Comparison of ENCODE assay signal across 8 cellular contexts in genomic region chr19:4403005-4403761, GRCh38. TPM values are rescaled to one million over a fixed set of nuclear protein-coding genes. Genes with fewer than 3 reads are reported as not detected.
A peak's percentile ranks its signal among the peaks of the same experiment; 100 is the strongest.
DNase-seq lines count a peak whose midpoint lies in the region; ATAC-seq, FAIRE-seq and TF ChIP-seq lines count a peak whose summit lies in the region.

No MANE protein-coding gene starts in this region.

- peak; percentile 57 for DNase-seq in activated CD8-positive, alpha-beta memory T cell treated with anti-CD3 and anti-CD28 coated beads, Interleukin-2, amount 10 ng/mL, durations not matched to agents 7 days and 5 days
- DNase-seq in activated CD8-positive, alpha-beta memory T cell treated with anti-CD3 and anti-CD28 coated beads, Interleukin-2, amount 50 U/mL, for 4 hours = no peak
- DNase-seq in activated CD8-positive, alpha-beta T cell treated with anti-CD3 and anti-CD28 coated beads for 36 hours = peak; percentile 36
- DNase-seq in kidney (no peak), kidney glomerular epithelial cell (lab: John Stamatoyannopoulos, UW) (no peak), HEK293T (ENCODE audit: extremely low spot score) (no peak), NCI-H2227 (lab: John Stamatoyannopoulos, UW; ENCODE audit: unreplicated experiment) (no peak)

- H3K27me3 Mint-ChIP-seq in activated CD8-positive, alpha-beta memory T cell treated with anti-CD3 and anti-CD28 coated beads, Interleukin-2, amount 10 ng/mL, durations not matched to agents 7 days and 5 days = no peaks in the 10 kb centered on the region
- H3K27me3 Mint-ChIP-seq in activated CD8-positive, alpha-beta T cell treated with anti-CD3 and anti-CD28 coated beads for 36 hours = no peaks in the 10 kb centered on the region

- no peaks in the 10 kb centered on the region for H3K9me3 Mint-ChIP-seq in activated CD8-positive, alpha-beta memory T cell treated with anti-CD3 and anti-CD28 coated beads, Interleukin-2, amount 10 ng/mL, durations not matched to agents 7 days and 5 days (ENCODE audit: low read depth)
- no peaks in the 10 kb centered on the region for H3K9me3 Mint-ChIP-seq in activated CD8-positive, alpha-beta T cell treated with anti-CD3 and anti-CD28 coated beads for 36 hours

- peaks cover 15 to 22% of the 10 kb centered on the region in 2 donors for H3K4me1 ChIP-seq in kidney (ENCODE audit: control insufficient read depth in 1 of 2, insufficient read depth in 1 of 2, low read depth in 1 of 2, low read length in 2 of 2)
- H3K4me1 ChIP-seq in thymus (ENCODE audit: control insufficient read depth, insufficient read depth, low read length) = peaks cover 24% of the 10 kb centered on the region

- peak overlapping the region; percentile 91 for H3K27ac Mint-ChIP-seq in activated CD8-positive, alpha-beta memory T cell treated with anti-CD3 and anti-CD28 coated beads, Interleukin-2, amount 10 ng/mL, durations not matched to agents 7 days and 5 days
- peak overlapping the region; percentile 90 for H3K27ac Mint-ChIP-seq in activated CD8-positive, alpha-beta T cell treated with anti-CD3 and anti-CD28 coated beads for 36 hours

- TF ChIP-seq CTCF in activated CD8-positive, alpha-beta T cell treated with anti-CD3 and anti-CD28 coated beads for 36 hours (IDR thresholded peaks at IDR 0.05) = no peak
- TF ChIP-seq CTCF in kidney (IDR thresholded peaks at IDR 0.05; ENCODE audit: borderline replicate concordance, extremely low read depth, insufficient read depth) = no peak

- ATAC-seq in activated CD8-positive, alpha-beta memory T cell treated with anti-CD3 and anti-CD28 coated beads, Interleukin-2, amount 10 ng/mL, durations not matched to agents 7 days and 5 days = no peak
- ATAC-seq in activated CD8-positive, alpha-beta T cell treated with anti-CD3 and anti-CD28 coated beads for 36 hours = no peak

- H3K9ac ChIP-seq in kidney (ENCODE audit: low read length in 2 of 2) = peak overlapping the region; percentile 65 to 73

- H3K9me3 ChIP-seq in kidney (ENCODE audit: control insufficient read depth in 1 of 2, low read length in 2 of 2) (no peaks in the 10 kb centered on the region), thymus (ENCODE audit: control insufficient read depth) (no peaks in the 10 kb centered on the region)

- FAIRE-seq in kidney (lab: Jason Lieb, UNC) = no peak

- POLR2A ChIA-PET in activated CD8-positive, alpha-beta T cell treated with anti-CD3 and anti-CD28 coated beads for 36 hours (lab: Charles Lee) = interaction anchor here (0.7 to 3.2 kb wide), 15 partner anchors 8 to 156 kb away, joined by 3 to 24 read pairs (median 3); partner anchors contain the start of genes UBXN6 and YJU2
- POLR2A ChIA-PET in HEK293T (lab: Yijun Ruan, JAX) = interaction anchor here (1.3 to 1.9 kb wide), 2 partner anchors 11 to 135 kb away, joined by 5 to 6 read pairs; no protein-coding TSS in a partner anchor

- H3K4me1 Mint-ChIP-seq in activated CD8-positive, alpha-beta memory T cell treated with anti-CD3 and anti-CD28 coated beads, Interleukin-2, amount 10 ng/mL, durations not matched to agents 7 days and 5 days = peaks cover 62% of the 10 kb centered on the region
- peaks cover 46% of the 10 kb centered on the region for H3K4me1 Mint-ChIP-seq in activated CD8-positive, alpha-beta T cell treated with anti-CD3 and anti-CD28 coated beads for 36 hours (ENCODE audit: low read depth)

- 14% methylated on average over 32 of the region's 32 CpGs for WGBS in thymus

- no peaks in the 10 kb centered on the region for H3K27me3 ChIP-seq in thymus (ENCODE audit: control insufficient read depth, insufficient read depth)

- H3K4me3 Mint-ChIP-seq in activated CD8-positive, alpha-beta memory T cell treated with anti-CD3 and anti-CD28 coated beads, Interleukin-2, amount 10 ng/mL, durations not matched to agents 7 days and 5 days = peak overlapping the region; percentile 94
- peak overlapping the region; percentile 95 for H3K4me3 Mint-ChIP-seq in activated CD8-positive, alpha-beta T cell treated with anti-CD3 and anti-CD28 coated beads for 36 hours

- H3K36me3 ChIP-seq in kidney (ENCODE audit: control insufficient read depth in 1 of 2, insufficient read depth in 2 of 2, low read length in 2 of 2) (no peaks in the 10 kb centered on the region), thymus (ENCODE audit: control insufficient read depth, insufficient read depth) (no peaks in the 10 kb centered on the region)

- no peak overlapping the region for H3K27ac ChIP-seq in kidney (ENCODE audit: low read depth in 2 of 2, low read length in 2 of 2)
- H3K27ac ChIP-seq in thymus (ENCODE audit: low read depth) = peak overlapping the region; percentile 8

- intact Hi-C loops in activated CD8-positive, alpha-beta T cell treated with anti-CD3 and anti-CD28 coated beads for 36 hours (cut with micrococcal nuclease) = no loop called here
- intact Hi-C loops in kidney (cut with DNase I) = no loop called here

- CTCF ChIA-PET in activated CD8-positive, alpha-beta memory T cell treated with anti-CD3 and anti-CD28 coated beads, Interleukin-2, amount 10 ng/mL, durations not matched to agents 7 days and 5 days (lab: Charles Lee) = interaction anchor here (1.3 to 3.3 kb wide), 5 partner anchors 26 to 136 kb away, joined by 4 to 34 read pairs (median 5); no protein-coding TSS in a partner anchor
- CTCF ChIA-PET in activated CD8-positive, alpha-beta T cell treated with anti-CD3 and anti-CD28 coated beads for 36 hours (lab: Charles Lee) = interaction anchor here (1.1 to 1.7 kb wide), 3 partner anchors 33 to 135 kb away, joined by 3 to 6 read pairs (median 5); no protein-coding TSS in a partner anchor
- CTCF ChIA-PET in HEK293T (lab: Yijun Ruan, JAX) = no interaction called here

- peaks cover 34% of the 10 kb centered on the region for H3K36me3 Mint-ChIP-seq in activated CD8-positive, alpha-beta memory T cell treated with anti-CD3 and anti-CD28 coated beads, Interleukin-2, amount 10 ng/mL, durations not matched to agents 7 days and 5 days
- H3K36me3 Mint-ChIP-seq in activated CD8-positive, alpha-beta T cell treated with anti-CD3 and anti-CD28 coated beads for 36 hours (ENCODE audit: low read depth) = peaks cover 42% of the 10 kb centered on the region

- H3K4me3 ChIP-seq in kidney (ENCODE audit: low read length in 2 of 2) = peak overlapping the region; percentile 68 to 75
- H3K4me3 ChIP-seq in thymus (ENCODE audit: low read length) = peak overlapping the region; percentile 85

TF ChIP-seq in HEK293T, 16 proteins besides CTCF, POLR2A, EP300 and RAD21:
- TF ChIP-seq CTBP1 (IDR thresholded peaks at IDR 0.05; ENCODE audit: borderline replicate concordance) (no peak), BHLHE40 (IDR thresholded peaks at IDR 0.05; ENCODE audit: borderline replicate concordance) (no peak), FOXA1 (IDR thresholded peaks at IDR 0.05) (no peak), ELF4 (IDR thresholded peaks at IDR 0.05) (no peak), SP1 (IDR thresholded peaks at IDR 0.05) (no peak), LEF1 (IDR thresholded peaks at IDR 0.05; ENCODE audit: borderline replicate concordance) (no peak), TARDBP (IDR thresholded peaks at IDR 0.05) (no peak), NFRKB (IDR thresholded peaks at IDR 0.05) (no peak), ARNT (IDR thresholded peaks at IDR 0.05) (no peak), FOXK2 (IDR thresholded peaks at IDR 0.05) (no peak), HDGF (IDR thresholded peaks at IDR 0.05; ENCODE audit: borderline replicate concordance) (no peak), FOXM1 (IDR thresholded peaks at IDR 0.05; ENCODE audit: borderline replicate concordance) (no peak), ZNF384 (IDR thresholded peaks at IDR 0.05) (no peak)
- TF ChIP-seq, protein P1, sequence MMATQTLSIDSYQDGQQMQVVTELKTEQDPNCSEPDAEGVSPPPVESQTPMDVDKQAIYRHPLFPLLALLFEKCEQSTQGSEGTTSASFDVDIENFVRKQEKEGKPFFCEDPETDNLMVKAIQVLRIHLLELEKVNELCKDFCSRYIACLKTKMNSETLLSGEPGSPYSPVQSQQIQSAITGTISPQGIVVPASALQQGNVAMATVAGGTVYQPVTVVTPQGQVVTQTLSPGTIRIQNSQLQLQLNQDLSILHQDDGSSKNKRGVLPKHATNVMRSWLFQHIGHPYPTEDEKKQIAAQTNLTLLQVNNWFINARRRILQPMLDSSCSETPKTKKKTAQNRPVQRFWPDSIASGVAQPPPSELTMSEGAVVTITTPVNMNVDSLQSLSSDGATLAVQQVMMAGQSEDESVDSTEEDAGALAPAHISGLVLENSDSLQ (IDR thresholded peaks at IDR 0.05) = no peak

RNA-seq across cellular contexts. Expression of gene CHAF1A, which starts 0.7 kb away (rescaled TPM):
- 100 to 1,000 TPM; 118 to 126 TPM for total RNA-seq in activated CD8-positive, alpha-beta memory T cell treated with anti-CD3 and anti-CD28 coated beads, Interleukin-2, amount 10 ng/mL, durations not matched to agents 7 days and 5 days
- total RNA-seq in activated CD8-positive, alpha-beta T cell treated with anti-CD3 and anti-CD28 coated beads for 36 hours = 10 to 100 TPM; 78.3 to 80.5 TPM
- 10.0 TPM for total RNA-seq in kidney
- polyA plus RNA-seq in kidney (ENCODE audit: insufficient read depth, low read depth, low replicate concordance) (2.7 TPM), thymus (3.5 TPM)

RNA-seq across cellular contexts. Expression of gene SH3GL1, which starts 2.8 kb away (rescaled TPM):
- 10 to 100 TPM; 43.3 to 57.7 TPM for total RNA-seq in activated CD8-positive, alpha-beta memory T cell treated with anti-CD3 and anti-CD28 coated beads, Interleukin-2, amount 10 ng/mL, durations not matched to agents 7 days and 5 days
- total RNA-seq in activated CD8-positive, alpha-beta T cell treated with anti-CD3 and anti-CD28 coated beads for 36 hours = 10 to 100 TPM; 53.1 to 59.2 TPM
- total RNA-seq in kidney = 52.7 TPM
- 34.8 TPM for polyA plus RNA-seq in kidney (ENCODE audit: insufficient read depth, low read depth, low replicate concordance)
- polyA plus RNA-seq in thymus = 40.6 TPM

RNA-seq across cellular contexts. Expression of gene UBXN6, which starts 54.4 kb away (rescaled TPM):
- total RNA-seq in activated CD8-positive, alpha-beta memory T cell treated with anti-CD3 and anti-CD28 coated beads, Interleukin-2, amount 10 ng/mL, durations not matched to agents 7 days and 5 days = 10 to 100 TPM; 41.0 to 45.8 TPM
- 10 to 100 TPM; 35.8 to 36.5 TPM for total RNA-seq in activated CD8-positive, alpha-beta T cell treated with anti-CD3 and anti-CD28 coated beads for 36 hours
- 110 TPM for total RNA-seq in kidney
- polyA plus RNA-seq in kidney (ENCODE audit: insufficient read depth, low read depth, low replicate concordance) (177 TPM), thymus (126 TPM)

RNA-seq across cellular contexts. Expression of gene MPND, which starts 59.8 kb away (rescaled TPM):
- total RNA-seq in activated CD8-positive, alpha-beta memory T cell treated with anti-CD3 and anti-CD28 coated beads, Interleukin-2, amount 10 ng/mL, durations not matched to agents 7 days and 5 days = 10 to 100 TPM; 24.1 to 25.4 TPM
- 10 to 100 TPM; 15.5 to 16.6 TPM for total RNA-seq in activated CD8-positive, alpha-beta T cell treated with anti-CD3 and anti-CD28 coated beads for 36 hours
- 24.1 TPM for total RNA-seq in kidney
- 43.5 TPM for polyA plus RNA-seq in kidney (ENCODE audit: insufficient read depth, low read depth, low replicate concordance)
- 16.9 TPM for polyA plus RNA-seq in thymus

Comparison
In these comparisons a context has a peak if more than half of its experiments do, and no peak if none do; other contexts are left out.
1. DNase-seq: peak in activated CD8-positive, alpha-beta memory T cell treated with anti-CD3 and anti-CD28 coated beads, Interleukin-2, amount 10 ng/mL, durations not matched to agents 7 days and 5 days (single experiment) and activated CD8-positive, alpha-beta T cell treated with anti-CD3 and anti-CD28 coated beads for 36 hours (single experiment); none in activated CD8-positive, alpha-beta memory T cell treated with anti-CD3 and anti-CD28 coated beads, Interleukin-2, amount 50 U/mL, for 4 hours (single experiment), kidney (single experiment), kidney glomerular epithelial cell (single experiment), HEK293T (single experiment) and NCI-H2227 (single experiment).